Comparison of ENCODE assay signal across 1 cellular context in the genomic region with DNA sequence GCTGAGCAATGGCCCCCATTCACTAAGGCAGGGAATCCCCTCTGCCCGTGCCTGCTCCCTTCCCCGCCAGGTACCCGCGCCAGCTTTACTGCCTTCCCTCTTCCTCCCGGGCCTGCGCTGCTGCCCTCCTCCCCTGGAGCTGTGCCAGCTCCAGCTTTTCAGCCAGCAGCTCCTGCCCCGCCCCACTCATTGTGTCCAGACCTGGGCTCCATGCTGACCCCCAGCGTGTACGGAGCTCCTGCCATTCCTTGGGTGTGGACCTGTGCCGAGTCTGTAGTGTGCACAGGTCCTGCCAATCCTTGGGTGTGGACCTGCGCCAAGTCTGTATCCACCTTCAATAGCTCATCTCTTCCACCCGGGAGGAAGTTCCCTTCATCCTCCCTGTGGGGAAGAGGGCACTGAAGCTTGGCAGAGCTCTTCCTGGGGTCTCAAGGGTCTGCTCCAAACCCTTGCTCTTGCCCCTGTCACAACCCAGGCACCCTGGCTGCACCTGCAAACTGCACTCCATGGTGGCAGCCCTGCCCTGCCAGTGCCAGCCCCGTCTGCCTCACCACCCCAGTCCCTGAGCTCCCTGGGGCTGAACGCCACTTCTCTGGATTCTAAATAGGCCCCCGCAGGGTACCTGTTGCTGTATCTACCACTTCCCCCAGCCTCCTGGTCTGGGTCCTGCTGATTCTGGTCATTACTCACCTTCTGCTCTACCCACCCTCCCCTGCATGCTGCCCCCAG.
TF ChIP-seq lines count a peak whose summit lies in the region.

No MANE protein-coding gene starts in this region.

TF ChIP-seq in HepG2, 621 proteins besides CTCF, POLR2A, EP300 and RAD21:
- TF ChIP-seq ZNF646 (CRISPR knock-in tag; IDR thresholded peaks at IDR 0.05) (no peak), ATF3 (CRISPR knock-in tag; IDR thresholded peaks at IDR 0.05) (no peak), ZFP91 (CRISPR knock-in tag; IDR thresholded peaks at IDR 0.05; ENCODE audit: borderline replicate concordance) (no peak), ZBTB7B (CRISPR knock-in tag; IDR thresholded peaks at IDR 0.05) (no peak), ZNF619 (CRISPR knock-in tag; IDR thresholded peaks at IDR 0.05) (no peak), IKZF1 (IDR thresholded peaks at IDR 0.05) (no peak), SP1 (IDR thresholded peaks at IDR 0.05) (no peak), SP1 (CRISPR knock-in tag; IDR thresholded peaks at IDR 0.05) (no peak), ZNF180 (CRISPR knock-in tag; IDR thresholded peaks at IDR 0.05; ENCODE audit: borderline replicate concordance, low read depth) (no peak), MAF1 (CRISPR knock-in tag; IDR thresholded peaks at IDR 0.05; ENCODE audit: borderline replicate concordance) (no peak), CENPT (CRISPR knock-in tag; IDR thresholded peaks at IDR 0.05; ENCODE audit: low read depth) (no peak), AKNA (CRISPR knock-in tag; IDR thresholded peaks at IDR 0.05; ENCODE audit: borderline replicate concordance) (no peak), TP53 (CRISPR knock-in tag; conservative IDR thresholded peaks at IDR 0.05) (no peak), ELF1 (CRISPR knock-in tag; IDR thresholded peaks at IDR 0.05) (no peak), SAFB2 (CRISPR knock-in tag; IDR thresholded peaks at IDR 0.05; ENCODE audit: borderline replicate concordance, low read depth) (no peak), TCF7L2 (IDR thresholded peaks at IDR 0.05; ENCODE audit: low read depth, low read length) (no peak), U2AF1 (optimal IDR thresholded peaks at IDR 0.05; ENCODE audit: low read depth, low read length) (no peak)
